8 cellular contexts compared by ENCODE assay signal in genomic region chr16:81095953-81096714, GRCh38. TPM values are rescaled to one million over a fixed set of nuclear protein-coding genes. Genes with fewer than 3 reads are reported as not detected.
DNase-seq lines count a peak whose midpoint lies in the region; ATAC-seq and TF ChIP-seq lines count a peak whose summit lies in the region.

TSS of gene GCSH (minus strand) at chr16:81096395. CDS start at chr16:81096278, 117 bp downstream.

- no peaks in the 10 kb centered on the region for H3K9me3 ChIP-seq in spleen

- peak within 1 kb of the TSS; percentile 52 for H3K4me3 Mint-ChIP-seq in central memory CD8-positive, alpha-beta T cell

- ATAC-seq in GM18909 (IDR thresholded peaks at IDR 0.05; ENCODE audit: poor library complexity, unreplicated experiment): peak; percentile 99
- peak; percentile 98 for ATAC-seq in HG03175 (IDR thresholded peaks at IDR 0.05; ENCODE audit: unreplicated experiment)
- ATAC-seq in central memory CD8-positive, alpha-beta T cell (replicated peaks; ENCODE audit: extremely low read depth, poor library complexity, severe bottlenecking): peak; percentile 99

- H3K27me3 ChIP-seq in spleen (replicated peaks in 1 of 7): no peaks in the 10 kb centered on the region

- no peaks in the 10 kb centered on the region for H3K36me3 Mint-ChIP-seq in central memory CD8-positive, alpha-beta T cell (ENCODE audit: insufficient read depth)

- peaks cover 6% of the 10 kb centered on the region for H3K4me1 Mint-ChIP-seq in central memory CD8-positive, alpha-beta T cell

- no peak for TF ChIP-seq CTCF in AG04449 (IDR thresholded peaks at IDR 0.05; ENCODE audit: insufficient read depth, low read length, missing control alignments)
- TF ChIP-seq CTCF in spleen (IDR thresholded peaks at IDR 0.05 in 8 of 11, conservative IDR thresholded peaks at IDR 0.05 in 3 of 11): peak in 2 of 11 experiments; percentile 23 to 46

- DNase-seq in AG04449 (ENCODE audit: low read depth, low spot score) (peak; percentile 87), NCI-H226 (peak; percentile 97), inferior parietal cortex (ENCODE audit: extremely low spot score) (peak; percentile 98), spleen (peak; percentile 100)
- peak; percentile 95 to 99 (median 97) for DNase-seq in activated CD4-positive, CD25-positive, alpha-beta regulatory T cell (lab: John Stamatoyannopoulos, UW)
- peak; percentile 94 to 97 for DNase-seq in central memory CD8-positive, alpha-beta T cell (ENCODE audit: low spot score in 2 of 2)

- H3K27ac ChIP-seq in spleen: peak within 1 kb of the TSS in 7 of 8 donors; percentile 51 to 83 (median 76)

- WGBS in spleen, 5 donors: 0 to 4% (median 1%) methylated on average over 41 to 80 of the region's 83 CpGs

- no peaks in the 10 kb centered on the region for H3K27me3 Mint-ChIP-seq in central memory CD8-positive, alpha-beta T cell

- intact Hi-C loops in spleen (cut with DNase I; ENCODE audit: low total_unique reads): no loop called here

- H3K27ac Mint-ChIP-seq in central memory CD8-positive, alpha-beta T cell (ENCODE audit: low read depth): peak within 1 kb of the TSS; percentile 19

- H3K4me1 ChIP-seq in spleen: peaks cover 0 to 26% (median 4%) of the 10 kb centered on the region in 6 donors

- POLR2A ChIA-PET in AG04449 (lab: Yijun Ruan, JAX): no interaction called here

- TF ChIP-seq POLR2A in spleen (IDR thresholded peaks at IDR 0.05): no peak

- no peaks in the 10 kb centered on the region for H3K9me3 Mint-ChIP-seq in central memory CD8-positive, alpha-beta T cell

- no peaks in the 10 kb centered on the region for H3K36me3 ChIP-seq in spleen

- H3K4me3 ChIP-seq in AG04449 (ENCODE audit: low read depth, low read length) (peak within 1 kb of the TSS; percentile 75), spleen (peak within 1 kb of the TSS; percentile 77 to 99 (median 90))

- CTCF ChIA-PET in AG04449 (lab: Yijun Ruan, JAX): no interaction called here

RNA-seq across cellular contexts. Expression of gene GCSH, which starts in this region (rescaled TPM):
- 10 to 100 TPM in 1 of 7 donors, 1 to 10 TPM in 6; 7.3 to 12.9 (median 7.6) TPM for total RNA-seq in spleen
- 10 to 100 TPM in 1 of 3 donors, 1 to 10 TPM in 2; 8.3 to 14.8 (median 10.0) TPM for polyA plus RNA-seq in spleen

Comparison
In these comparisons a context has a peak if more than half of its experiments do, and no peak if none do; other contexts are left out.
1. Peak in every context shown above with its lines: DNase-seq, ATAC-seq, H3K4me3 ChIP-seq and H3K27ac ChIP-seq.